Comparison of ENCODE assay signal across 8 cellular contexts in the genomic region with DNA sequence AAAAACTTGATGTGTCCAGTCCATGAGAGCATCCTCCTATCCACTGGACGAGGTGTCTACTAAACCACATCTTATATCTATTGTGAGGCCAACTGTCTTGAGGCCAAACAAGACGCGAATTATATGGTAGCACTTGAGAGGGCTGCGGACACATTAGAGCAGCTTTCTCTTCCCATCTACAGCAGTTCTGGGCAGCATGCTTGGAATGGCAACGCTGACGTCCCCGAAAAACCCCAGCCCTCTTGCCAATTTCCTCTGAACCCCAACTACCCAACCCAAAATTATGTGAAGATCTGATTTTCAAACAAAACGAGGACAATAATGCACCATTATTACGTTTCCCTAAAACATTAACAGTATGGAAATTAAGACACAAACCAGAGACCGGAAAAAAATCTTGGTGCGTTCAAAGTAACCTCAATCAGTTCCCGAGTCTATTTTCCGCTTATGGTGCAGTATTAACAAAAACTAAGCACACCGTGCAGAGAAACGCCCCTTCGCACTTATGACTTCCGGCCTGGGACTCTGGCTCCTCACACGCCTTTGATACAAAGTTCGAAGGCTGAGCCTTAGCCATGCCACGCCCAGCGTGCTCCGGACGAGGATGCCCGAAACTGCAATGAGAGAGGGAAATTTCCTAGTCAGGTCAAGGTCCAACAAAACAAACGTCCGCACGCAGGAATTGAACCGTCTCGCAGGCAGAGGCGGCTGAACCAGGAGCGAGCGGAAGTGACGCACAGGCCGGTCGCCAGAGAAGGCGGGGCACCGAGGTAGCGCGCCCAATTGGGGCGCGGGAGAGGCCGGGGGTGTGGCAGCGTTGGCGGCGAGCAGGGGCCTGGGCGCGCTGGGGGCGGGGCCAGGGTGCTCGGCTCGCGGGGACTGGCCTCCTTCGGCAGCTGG. TPM values are rescaled to one million over a fixed set of nuclear protein-coding genes. Genes with fewer than 3 reads are reported as not detected.
DNase-seq lines count a peak whose midpoint lies in the region; ATAC-seq and TF ChIP-seq lines count a peak whose summit lies in the region.

No MANE protein-coding gene starts in this region.

- H4K12ac ChIP-seq in trophoblast cell (ENCODE audit: low read depth, low read length): peak overlapping the region; percentile 86

- H3K4me1 ChIP-seq in heart left ventricle (peaks cover 0 to 36% (median 21%) of the 10 kb centered on the region in 12 donors), trophoblast cell (ENCODE audit: control insufficient read depth in 1 of 2, insufficient read depth in 2 of 2, low read length in 2 of 2) (no peaks in the 10 kb centered on the region), transverse colon (peaks cover 0 to 35% (median 18%) of the 10 kb centered on the region in 4 donors)

- H3K9ac ChIP-seq in trophoblast cell (ENCODE audit: low read length): peak overlapping the region; percentile 91

- peak overlapping the region; percentile 85 for H3K4me3 ChIP-seq in GM12865 (ENCODE audit: low read depth, low read length)
- peak overlapping the region; percentile 78 to 99 (median 90) for H3K4me3 ChIP-seq in heart left ventricle
- peak overlapping the region; percentile 88 for H3K4me3 ChIP-seq in trophoblast cell (ENCODE audit: low read depth, low read length)
- H3K4me3 ChIP-seq in transverse colon: peak overlapping the region; percentile 68 to 90 (median 75)

- WGBS in heart left ventricle, 4 donors: 0 to 2% (median 1%) methylated on average over 31 to 52 of the region's 52 CpGs
- no CpG with 5 or more reads among the region's 52 CpGs for WGBS in trophoblast cell (ENCODE audit: extremely low coverage, insufficient coverage, insufficient read length)
- WGBS in transverse colon (ENCODE audit: low coverage in 1 of 2), 2 donors: 0 to 3% methylated on average over 7 to 47 of the region's 52 CpGs

- peak overlapping the region; percentile 68 to 99 (median 94) for H3K27ac ChIP-seq in heart left ventricle
- H3K27ac ChIP-seq in trophoblast cell (ENCODE audit: low read depth, low read length): peak overlapping the region; percentile 94
- H3K27ac ChIP-seq in transverse colon: peak overlapping the region; percentile 95 to 100 (median 98)

- TF ChIP-seq CTCF in GM12865 (IDR thresholded peaks at IDR 0.05; ENCODE audit: insufficient read depth, low read depth, low read length, missing control alignments) (no peak), heart left ventricle (IDR thresholded peaks at IDR 0.05) (no peak), transverse colon (IDR thresholded peaks at IDR 0.05) (no peak)

- H3K23ac ChIP-seq in trophoblast cell (ENCODE audit: low read length): no peak overlapping the region

- ATAC-seq in HG02852 (IDR thresholded peaks at IDR 0.05; ENCODE audit: unreplicated experiment): peak; percentile 81
- peak; percentile 98 to 99 (median 98) for ATAC-seq in heart left ventricle

- no peak overlapping the region for H3K4ac ChIP-seq in trophoblast cell (ENCODE audit: low read depth, low read length)

- H3K36me3 ChIP-seq in heart left ventricle (no peaks in the 10 kb centered on the region), trophoblast cell (ENCODE audit: control insufficient read depth in 1 of 2, insufficient read depth in 2 of 2, low read length in 2 of 2) (no peaks in the 10 kb centered on the region), transverse colon (no peaks in the 10 kb centered on the region)

- TF ChIP-seq EP300 in transverse colon (IDR thresholded peaks at IDR 0.05; ENCODE audit: low read depth): no peak

- H4K91ac ChIP-seq in trophoblast cell (ENCODE audit: low read depth, low read length): peak overlapping the region; percentile 58

- H3K9me3 ChIP-seq in heart left ventricle: no peaks in the 10 kb centered on the region
- no peaks in the 10 kb centered on the region for H3K9me3 ChIP-seq in trophoblast cell (ENCODE audit: insufficient read depth, low read depth, low read length)
- H3K9me3 ChIP-seq in transverse colon: no peaks in the 10 kb centered on the region

- DNase-seq in GM12865 (ENCODE audit: low read depth) (peak; percentile 98), NCI-H1436 treated with DMSO at 0.1 percent for 48 hours (lab: John Stamatoyannopoulos, UW) (peak; percentile 64), T follicular helper cell (ENCODE audit: low read depth) (peak; percentile 92), amniotic epithelial cell (ENCODE audit: low read depth) (peak; percentile 94), heart left ventricle (peak; percentile 98 to 99 (median 98)), trophoblast cell (peak; percentile 98 to 99), transverse colon (peak; percentile 99)

- in situ Hi-C loops in transverse colon (cut with MboI; ENCODE audit: low pct_ligation_motif_present in 1 of 4, low pct_unique_long_range_greater_than_20kb in 1 of 4, low sequenced_read_pairs in 3 of 4): loop anchor here in 3 of 4 donors (5.0 to 25.0 kb wide), 5 partner anchors 54 to 406 kb away; a partner anchor contains a TSS

- H2BK5ac ChIP-seq in trophoblast cell (ENCODE audit: low read depth, low read length, poor library complexity): peak overlapping the region; percentile 78

- H3K79me1 ChIP-seq in trophoblast cell (ENCODE audit: low read length): peaks cover 6% of the 10 kb centered on the region

- intact Hi-C loops in heart left ventricle (cut with DNase I) (loop anchor here in 9 of 10 donors (1.0 to 5.0 kb wide), 7 partner anchors 56 to 149 kb away; a partner anchor contains a TSS), transverse colon (cut with DNase I; ENCODE audit: low total_unique reads) (no loop called here)

- H3K4me2 ChIP-seq in trophoblast cell (ENCODE audit: low read length): peak overlapping the region; percentile 98

- H3K79me2 ChIP-seq in trophoblast cell (ENCODE audit: control insufficient read depth, insufficient read depth, low read length, poor library complexity): peaks cover 6% of the 10 kb centered on the region

- peak overlapping the region; percentile 96 for H4K8ac ChIP-seq in trophoblast cell (ENCODE audit: low read depth, low read length)

- H2AK5ac ChIP-seq in trophoblast cell (ENCODE audit: low read length): no peak overlapping the region

- peak overlapping the region; percentile 83 for H3K14ac ChIP-seq in trophoblast cell (ENCODE audit: low read length)

- H2BK12ac ChIP-seq in trophoblast cell (ENCODE audit: low read length): no peak overlapping the region

- H2AFZ ChIP-seq in trophoblast cell (ENCODE audit: insufficient read depth, low read length, poor library complexity): peak overlapping the region; percentile 96

- H2BK120ac ChIP-seq in trophoblast cell (ENCODE audit: insufficient read depth, low read length, poor library complexity): peak overlapping the region; percentile 30

- H3K18ac ChIP-seq in trophoblast cell (ENCODE audit: low read length): peak overlapping the region; percentile 80

- TF ChIP-seq POLR2A in heart left ventricle (IDR thresholded peaks at IDR 0.05): no peak
- TF ChIP-seq POLR2A in transverse colon (IDR thresholded peaks at IDR 0.05): no peak

- no peaks in the 10 kb centered on the region for H3K27me3 ChIP-seq in heart left ventricle
- H3K27me3 ChIP-seq in trophoblast cell (ENCODE audit: insufficient read depth, low read length): no peaks in the 10 kb centered on the region
- no peaks in the 10 kb centered on the region for H3K27me3 ChIP-seq in transverse colon

RNA-seq across cellular contexts. Expression of a gene that starts 0.5 kb away (rescaled TPM):
- total RNA-seq in heart left ventricle (10 to 100 TPM in 2 of 9 donors, 1 to 10 TPM in 7; 6.8 to 17.3 (median 9.2) TPM), transverse colon (10 to 100 TPM in 3 of 4 donors, 1 to 10 TPM in 1; 9.8 to 41.8 (median 38.7) TPM)
- 10 to 100 TPM in 1 of 2 donors, 1 to 10 TPM in 1; 3.7 to 13.6 TPM for polyA plus RNA-seq in heart left ventricle
- polyA plus RNA-seq in trophoblast cell (2013): 10.8 and 10.9 TPM in 2 replicates

RNA-seq across cellular contexts. Expression of a gene that starts 54.6 kb away (rescaled TPM):
- 10 to 100 TPM in 6 of 9 donors, 1 to 10 TPM in 3; 3.9 to 21.3 (median 14.6) TPM for total RNA-seq in heart left ventricle
- polyA plus RNA-seq in heart left ventricle: 1 to 10 TPM; 3.3 to 6.2 TPM
- polyA plus RNA-seq in trophoblast cell (2013): 3.2 and 3.3 TPM in 2 replicates
- total RNA-seq in transverse colon: 1 to 10 TPM in 2 of 4 donors, under 1 TPM in 2; 0.37 to 5.9 (median 1.0) TPM

Comparison
In these comparisons a context has a peak if more than half of its experiments do, and no peak if none do; other contexts are left out.
1. Peak in every context shown above with its lines: DNase-seq, ATAC-seq, H3K4me3 ChIP-seq and H3K27ac ChIP-seq.